Comparison of ENCODE assay signal across 19 cellular contexts in genomic region chr2:147632193-147632592, GRCh38.
DNase-seq lines count a peak whose midpoint lies in the region; ATAC-seq, FAIRE-seq and TF ChIP-seq lines count a peak whose summit lies in the region.
"Had no signal": no experiment of that assay in that cellular context is flagged by ENCODE, and none has a peak within 500 bp of the region (broad histone marks: within the 10 kb centered on the region; RNA-seq: fewer than 3 reads in every experiment).

No MANE protein-coding gene starts in this region.

- TF ChIP-seq POLR2A in GM12878 (IDR thresholded peaks at IDR 0.05; ENCODE audit: low read depth, low read length) (no peak), tibial nerve (IDR thresholded peaks at IDR 0.05) (no peak)

- TF ChIP-seq CTCF in DND-41 (IDR thresholded peaks at IDR 0.05; ENCODE audit: borderline replicate concordance, extremely low read depth, low read length, poor library complexity, severe bottlenecking) = no peak
- no peak for TF ChIP-seq CTCF in GM12878 (IDR thresholded peaks at IDR 0.05 in 2 of 3, conservative IDR thresholded peaks at IDR 0.05 in 1 of 3; ENCODE audit: control insufficient read depth in 2 of 3, extremely low read depth in 1 of 3, insufficient read depth in 1 of 3, low read depth in 3 of 3, low read length in 3 of 3)
- no peak for TF ChIP-seq CTCF in tibial artery (IDR thresholded peaks at IDR 0.05)
- no peak for TF ChIP-seq CTCF in tibial nerve (IDR thresholded peaks at IDR 0.05)

- BruUV-seq in GM12878 (replicated peaks; lab: Mats Ljungman, UMichigan) = no TSS peak

- H3K36me3 ChIP-seq in BLaER1 treated with 17β-estradiol and CSF1 and Interleukin-3, amounts not matched to agents 10 nM and 100 nM = no peaks in the 10 kb centered on the region
- no peaks in the 10 kb centered on the region for H3K36me3 ChIP-seq in DND-41 (ENCODE audit: insufficient read depth, low read length)
- no peaks in the 10 kb centered on the region for H3K36me3 ChIP-seq in GM12878 (ENCODE audit: control insufficient read depth in 2 of 2, insufficient read depth in 2 of 2, low read length in 1 of 2)
- H3K36me3 ChIP-seq in tibial artery = no peaks in the 10 kb centered on the region
- H3K36me3 ChIP-seq in tibial nerve = no peaks in the 10 kb centered on the region
- H3K36me3 ChIP-seq: SJSA1 had no signal

- FAIRE-seq in GM12878 (lab: Jason Lieb, UNC) = no peak

- SMC1A ChIA-PET in GM12878 (lab: Charles Lee; ENCODE audit: uncharacterized antibody, unreplicated experiment) = no interaction called here

- TF ChIP-seq RAD21 in GM12878 (IDR thresholded peaks at IDR 0.05; ENCODE audit: insufficient read depth, low read depth, low read length) = no peak

- 100% methylated on average over 1 of the region's 1 CpG for WGBS in GM12878 (ENCODE audit: insufficient coverage, insufficient replicate concordance, low lambda C conversion rate, missing lambda C conversion rate)
- 63 to 86% methylated on average over 1 of the region's 1 CpG for WGBS in tibial nerve, 2 donors

- CTCF ChIA-PET in GM12878 (lab: Yijun Ruan, JAX) = no interaction called here

- no peaks in the 10 kb centered on the region for H3K9me3 ChIP-seq in BLaER1 treated with 17β-estradiol and CSF1 and Interleukin-3, amounts not matched to agents 10 nM and 100 nM (replicated peaks in 1 of 11)
- H3K9me3 ChIP-seq in DND-41 (ENCODE audit: insufficient read depth, low read length, severe bottlenecking) (no peaks in the 10 kb centered on the region), GM12878 (replicated peaks; ENCODE audit: control insufficient read depth, insufficient read depth, low read length) (no peaks in the 10 kb centered on the region; the same call in 2 of the 3 replicates), tibial artery (no peaks in the 10 kb centered on the region), tibial nerve (no peaks in the 10 kb centered on the region)
- H3K9me3 ChIP-seq: SJSA1 had no signal

- RAD21 ChIA-PET in GM12878 (lab: Charles Lee; ENCODE audit: unreplicated experiment) = interaction anchor here (1.9 kb wide), 1 partner anchor 21 kb away, joined by 5 read pairs; no protein-coding TSS in a partner anchor

- H3K9ac ChIP-seq in BLaER1 treated with 17β-estradiol and CSF1 and Interleukin-3, amounts not matched to agents 10 nM and 100 nM = peak overlapping the region in 3 of 11 experiments; percentile 62 to 67 (median 63); a peak in 3 of 22 replicates
- H3K9ac ChIP-seq in DND-41 (ENCODE audit: low read depth, low read length) = no peak overlapping the region
- H3K9ac ChIP-seq in GM12878 (ENCODE audit: control insufficient read depth, insufficient read depth, low read length) = no peak overlapping the region
- H3K9ac ChIP-seq: parathyroid adenoma had no signal

- H3K4me3 ChIP-seq in BLaER1 treated with 17β-estradiol and CSF1 and Interleukin-3, amounts not matched to agents 10 nM and 100 nM = 0 out of 20 replicates have a peak overlapping the region, but pooled peaks of 1 of the 10 experiments have one; percentile 3
- H3K4me3 ChIP-seq in DND-41 (ENCODE audit: low read depth in 1 of 2, low read length in 2 of 2) (no peak overlapping the region), GM12878 (no peak overlapping the region), tibial artery (no peak overlapping the region), tibial nerve (no peak overlapping the region)
- H3K4me3 ChIP-seq: SJSA1 had no signal

- in situ Hi-C loops in GM12878 (cut with MboI) = loop anchor here (25.0 kb wide), 1 partner anchor 1955 kb away; the partner anchor contains the start of gene MMADHC

- H3K4me2 ChIP-seq in BLaER1 treated with 17β-estradiol and CSF1 and Interleukin-3, amounts not matched to agents 10 nM and 100 nM = peak overlapping the region; percentile 6 to 88 (median 40); a peak in 18 of 22 replicates
- H3K4me2 ChIP-seq in DND-41 (ENCODE audit: insufficient read depth, low read length) (no peak overlapping the region), GM12878 (ENCODE audit: control insufficient read depth, insufficient read depth) (no peak overlapping the region)

- H3K79me2 ChIP-seq in DND-41 (ENCODE audit: insufficient read depth, low read length) = no peaks in the 10 kb centered on the region
- no peaks in the 10 kb centered on the region for H3K79me2 ChIP-seq in GM12878 (ENCODE audit: control insufficient read depth, insufficient read depth, low read length)
- H3K79me2 ChIP-seq: parathyroid adenoma had no signal

- ATAC-seq in DND-41 (ENCODE audit: insufficient read depth, low read depth) = peak; percentile 93
- ATAC-seq in GM12878 = no peak
- ATAC-seq in GM21360 (IDR thresholded peaks at IDR 0.05; ENCODE audit: unreplicated experiment) = no peak
- ATAC-seq: activated CD8-positive, alpha-beta memory T cell treated with anti-CD3 and anti-CD28 coated beads, Interleukin-2, amount 10 ng/mL, durations not matched to agents 7 days and 5 days; left colon had no signal

- TF ChIP-seq EP300 in GM12878 (IDR thresholded peaks at IDR 0.05; ENCODE audit: borderline replicate concordance in 1 of 2, control insufficient read depth in 1 of 2, low read depth in 2 of 2, low read length in 2 of 2) (no peak), tibial nerve (IDR thresholded peaks at IDR 0.05) (peak in 1 of 2 donors; percentile 26)

- peak overlapping the region in 8 of 11 experiments; percentile 19 to 89 (median 69); a peak in 12 of 22 replicates for H3K27ac ChIP-seq in BLaER1 treated with 17β-estradiol and CSF1 and Interleukin-3, amounts not matched to agents 10 nM and 100 nM
- H3K27ac ChIP-seq in DND-41 (ENCODE audit: low read length) (peak overlapping the region; percentile 28; the same call in 1 of the 2 replicates), GM12878 (ENCODE audit: control insufficient read depth, insufficient read depth) (no peak overlapping the region; the same call in 1 of the 2 replicates), tibial artery (no peak overlapping the region), tibial nerve (no peak overlapping the region)
- H3K27ac ChIP-seq: C4-2B, parathyroid adenoma, SJSA1, VCaP had no signal

- peaks cover 5 to 100% (median 61%) of the 10 kb centered on the region in 10 experiments; a peak in 18 of 20 replicates for H3K4me1 ChIP-seq in BLaER1 treated with 17β-estradiol and CSF1 and Interleukin-3, amounts not matched to agents 10 nM and 100 nM
- peaks cover 18% of the 10 kb centered on the region for H3K4me1 ChIP-seq in DND-41 (ENCODE audit: insufficient read depth, low read length)
- peaks cover 63% of the 10 kb centered on the region for H3K4me1 ChIP-seq in GM12878 (ENCODE audit: control insufficient read depth, insufficient read depth, low read length)
- no peaks in the 10 kb centered on the region for H3K4me1 ChIP-seq in tibial artery
- H3K4me1 ChIP-seq in tibial nerve = peaks cover 0 to 7% (median 0%) of the 10 kb centered on the region in 4 donors
- H3K4me1 ChIP-seq: parathyroid adenoma, SJSA1 had no signal

- H3K27me3 ChIP-seq in BLaER1 treated with 17β-estradiol and CSF1 and Interleukin-3, amounts not matched to agents 10 nM and 100 nM = no peaks in the 10 kb centered on the region
- H3K27me3 ChIP-seq in DND-41 (ENCODE audit: insufficient read depth, low read length, poor library complexity) = no peaks in the 10 kb centered on the region
- no peaks in the 10 kb centered on the region for H3K27me3 ChIP-seq in GM12878 (replicated peaks in 1 of 2; ENCODE audit: control insufficient read depth in 2 of 2, insufficient read depth in 2 of 2, low read length in 1 of 2)
- no peaks in the 10 kb centered on the region for H3K27me3 ChIP-seq in tibial artery
- no peaks in the 10 kb centered on the region for H3K27me3 ChIP-seq in tibial nerve
- H3K27me3 ChIP-seq: SJSA1 had no signal

- no peak overlapping the region; the same call in 1 of the 2 replicates for H2AFZ ChIP-seq in DND-41 (ENCODE audit: low read depth, low read length)
- H2AFZ ChIP-seq in GM12878 (ENCODE audit: control insufficient read depth, low read depth, low read length) = no peak overlapping the region
- H2AFZ ChIP-seq: parathyroid adenoma had no signal

- intact Hi-C loops in GM12878 (cut with micrococcal nuclease; ENCODE audit: unreplicated experiment) = loop anchor here (10.0 kb wide), 2 partner anchors 393 to 447 kb away; partner anchors contain the start of genes MBD5 and ORC4
- intact Hi-C loops in tibial artery (cut with DNase I; ENCODE audit: low total_unique reads) = no loop called here

- H4K20me1 ChIP-seq in BLaER1 treated with 17β-estradiol and CSF1 and Interleukin-3, amounts not matched to agents 10 nM and 100 nM = no peaks in the 10 kb centered on the region
- H4K20me1 ChIP-seq in DND-41 (ENCODE audit: insufficient read depth, low read length) = no peaks in the 10 kb centered on the region
- no peaks in the 10 kb centered on the region for H4K20me1 ChIP-seq in GM12878 (ENCODE audit: control insufficient read depth, insufficient read depth)

- peak; percentile 50 for DNase-seq in DND-41
- DNase-seq in NCI-H2171 treated with DMSO at 0.1 percent for 48 hours (lab: John Stamatoyannopoulos, UW) = peak; percentile 95
- DNase-seq in GM12878 (ENCODE audit: low read depth, low spot score) = no peak
- DNase-seq in NCI-H2196 treated with DMSO at 0.1 percent for 48 hours (lab: John Stamatoyannopoulos, UW; ENCODE audit: unreplicated experiment) = no peak
- no peak for DNase-seq in tibial artery
- DNase-seq in tibial nerve (ENCODE audit: low spot score in 2 of 2) = no peak
- DNase-seq: activated CD8-positive, alpha-beta memory T cell treated with anti-CD3 and anti-CD28 coated beads, Interleukin-2, amount 10 ng/mL, durations not matched to agents 7 days and 5 days; activated naive CD4-positive, alpha-beta T cell; hypothalamus; KBM-7; left colon; NCI-H187; NCI-H82 had no signal

- POLR2A ChIA-PET in GM12878 (lab: Charles Lee) = interaction anchor here (1.2 kb wide), 1 partner anchor 10 kb away, joined by 4 read pairs; no protein-coding TSS in a partner anchor

TF ChIP-seq in GM12878, 131 proteins besides CTCF, POLR2A, EP300 and RAD21 (continues in another document):
- TF ChIP-seq TARDBP (IDR thresholded peaks at IDR 0.05; ENCODE audit: borderline replicate concordance) (no peak), SRF (IDR thresholded peaks at IDR 0.05; ENCODE audit: low read depth in 2 of 2, low read length in 2 of 2) (0 out of 4 replicates have a peak, but pooled peaks of 1 of the 2 experiments have one; percentile 39), TCF12 (IDR thresholded peaks at IDR 0.05; ENCODE audit: low read depth, low read length) (0 out of 2 replicates have a peak, but pooled peaks have one; percentile 39), TCF3 (IDR thresholded peaks at IDR 0.05; ENCODE audit: borderline replicate concordance, insufficient read depth, low read depth, low read length) (0 out of 2 replicates have a peak, but pooled peaks have one; percentile 28), RUNX3 (IDR thresholded peaks at IDR 0.05; ENCODE audit: low read length) (peak; percentile 85), ETV6 (conservative IDR thresholded peaks at IDR 0.05 in 1 of 2, IDR thresholded peaks at IDR 0.05 in 1 of 2; ENCODE audit: borderline replicate concordance in 1 of 2, low read depth in 1 of 2) (peak in 1 of 2 experiments; percentile 88; a peak in 2 of 4 replicates), IKZF2 (IDR thresholded peaks at IDR 0.05) (no peak), POU2F2 (IDR thresholded peaks at IDR 0.05; ENCODE audit: borderline replicate concordance, low read depth, low read length) (no peak), JUNB (IDR thresholded peaks at IDR 0.05) (peak; percentile 25; the same call in 1 of the 2 replicates), NFIC (IDR thresholded peaks at IDR 0.05; ENCODE audit: low read depth, low read length) (peak; percentile 73; the same call in 1 of the 2 replicates)

Comparison
In these comparisons a context has a peak if more than half of its experiments do, and no peak if none do; other contexts are left out.
1. H3K27ac ChIP-seq: peak in BLaER1 treated with 17β-estradiol and CSF1 and Interleukin-3, amounts not matched to agents 10 nM and 100 nM (8 of 11) and DND-41 (single experiment); none in GM12878 (single experiment), tibial artery (0 of 2) and tibial nerve (0 of 4).
2. H3K4me2 ChIP-seq: peak in BLaER1 treated with 17β-estradiol and CSF1 and Interleukin-3, amounts not matched to agents 10 nM and 100 nM (11 of 11); none in DND-41 (single experiment) and GM12878 (single experiment).
3. DNase-seq: peak in DND-41 (single experiment) and NCI-H2171 treated with DMSO at 0.1 percent for 48 hours (single experiment); none in GM12878 (single experiment), NCI-H2196 treated with DMSO at 0.1 percent for 48 hours (single experiment), tibial artery (0 of 2) and tibial nerve (0 of 2).